ENCODE assay signal across 1 cellular context in genomic region chr2:187567126-187567525, GRCh38.
TF ChIP-seq lines count a peak whose summit lies in the region.

No MANE protein-coding gene starts in this region.

TF ChIP-seq in SK-N-SH, 30 proteins besides CTCF, POLR2A, EP300 and RAD21 (continued from another document):
- TF ChIP-seq EZH2phosphoT487 (IDR thresholded peaks at IDR 0.05; ENCODE audit: borderline replicate concordance, low read depth) (no peak), PBX3 (IDR thresholded peaks at IDR 0.05) (no peak)
